ENCODE assay signal across 11 cellular contexts in the genomic region with DNA sequence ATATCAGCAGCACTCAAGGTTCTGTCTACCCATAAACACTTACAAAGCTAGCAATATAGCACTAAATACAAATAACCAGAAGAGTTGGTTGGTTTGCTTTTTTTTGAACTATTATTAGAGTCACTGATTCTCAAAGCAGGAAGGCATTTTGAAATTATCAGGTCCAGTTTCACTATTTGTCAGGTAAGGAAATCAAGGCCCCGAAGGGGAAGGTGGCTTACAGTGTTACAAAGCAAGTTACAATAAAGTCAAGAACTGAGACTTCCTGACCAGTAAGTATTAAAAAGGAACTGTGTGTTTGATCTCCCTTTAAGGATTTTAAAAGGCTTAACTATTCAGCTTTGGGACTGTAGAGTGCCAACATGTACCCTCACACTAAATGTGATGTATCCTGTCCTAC. TPM values are rescaled to one million over a fixed set of nuclear protein-coding genes. Genes with fewer than 3 reads are reported as not detected.
DNase-seq lines count a peak whose midpoint lies in the region; ATAC-seq and TF ChIP-seq lines count a peak whose summit lies in the region.
"Had no signal": no experiment of that assay in that cellular context is flagged by ENCODE, and none has a peak within 500 bp of the region (broad histone marks: within the 10 kb centered on the region; RNA-seq: fewer than 3 reads in every experiment).

No MANE protein-coding gene starts in this region.

- no peak overlapping the region for H3K4me2 ChIP-seq in SK-N-SH

- H2AFZ ChIP-seq in SK-N-SH (ENCODE audit: low read depth) = no peak overlapping the region

- H3K36me3 ChIP-seq in SK-N-SH (replicated peaks in 1 of 2; ENCODE audit: control insufficient read depth in 1 of 2, insufficient read depth in 2 of 2, low read length in 1 of 2) = peaks cover 39 to 41% of the 10 kb centered on the region in 2 experiments

- H3K9me3 ChIP-seq in SK-N-SH = no peaks in the 10 kb centered on the region

- H3K27me3 ChIP-seq in dorsolateral prefrontal cortex (no peaks in the 10 kb centered on the region), SK-N-SH (ENCODE audit: insufficient read depth) (no peaks in the 10 kb centered on the region)

- no peak for DNase-seq in dorsolateral prefrontal cortex
- DNase-seq in DMS79 (lab: John Stamatoyannopoulos, UW) = no peak
- no peak for DNase-seq in SK-N-SH
- DNase-seq in NCI-H2029 (lab: John Stamatoyannopoulos, UW) = no peak
- no peak for DNase-seq in NCI-H2171 treated with DMSO at 0.1 percent for 48 hours (lab: John Stamatoyannopoulos, UW)
- DNase-seq: effector CD8-positive, alpha-beta T cell; NCI-H1105 treated with DMSO at 0.1 percent for 48 hours had no signal

- H3K4me1 ChIP-seq in SK-N-SH (ENCODE audit: control insufficient read depth in 1 of 2, insufficient read depth in 2 of 2, low read depth in 1 of 2, low read length in 1 of 2) = peaks cover 3 to 7% of the 10 kb centered on the region in 2 experiments; a peak in 2 of 4 replicates

- TF ChIP-seq CTCF in dorsolateral prefrontal cortex (IDR thresholded peaks at IDR 0.05 in 54 of 56, conservative IDR thresholded peaks at IDR 0.05 in 2 of 56; ENCODE audit: low read depth in 1 of 56, partially characterized antibody in 56 of 56) = no peak
- TF ChIP-seq CTCF in SK-N-SH (IDR thresholded peaks at IDR 0.05) = no peak

- H3K9me2 ChIP-seq in SK-N-SH = no peaks in the 10 kb centered on the region

- H3F3A ChIP-seq in SK-N-SH (replicated peaks; ENCODE audit: insufficient read depth) = peaks cover 31% of the 10 kb centered on the region

- no peak for TF ChIP-seq RAD21 in SK-N-SH (IDR thresholded peaks at IDR 0.05; ENCODE audit: low read length)

- POLR2A ChIA-PET in SK-N-SH (lab: Yijun Ruan, JAX) = no interaction called here

- peak overlapping the region in 51 of 59 donors; percentile 10 to 82 (median 55) for H3K27ac ChIP-seq in dorsolateral prefrontal cortex
- H3K27ac ChIP-seq in SK-N-SH (ENCODE audit: low read depth in 2 of 2, low read length in 1 of 2) = no peak overlapping the region
- H3K27ac ChIP-seq: RWPE1 had no signal

- H4K20me1 ChIP-seq in SK-N-SH (ENCODE audit: insufficient read depth) = peaks cover 7% of the 10 kb centered on the region

- H3K4me3 ChIP-seq in dorsolateral prefrontal cortex (no peak overlapping the region), SK-N-SH (ENCODE audit: low read depth in 2 of 2, low read length in 1 of 2) (no peak overlapping the region)

- H3K79me2 ChIP-seq in SK-N-SH (ENCODE audit: insufficient read depth) = peaks cover 40% of the 10 kb centered on the region

- WGBS in SK-N-SH (ENCODE audit: low lambda C conversion rate) = 95% methylated on average over 1 of the region's 1 CpG

- no peak for TF ChIP-seq EP300 in SK-N-SH (IDR thresholded peaks at IDR 0.05; ENCODE audit: borderline replicate concordance in 1 of 2, low read depth in 1 of 2, low read length in 1 of 2)

- CTCF ChIA-PET in SK-N-SH (lab: Yijun Ruan, JAX) = interaction anchor here (2.0 kb wide), 1 partner anchor 534 kb away, joined by 6 read pairs; no protein-coding TSS in a partner anchor

- no peak overlapping the region for H3K9ac ChIP-seq in SK-N-SH

- ATAC-seq in GM18502 (IDR thresholded peaks at IDR 0.05; ENCODE audit: poor library complexity, unreplicated experiment) (peak; percentile 84), GM21360 (IDR thresholded peaks at IDR 0.05; ENCODE audit: unreplicated experiment) (peak; percentile 71), HG03342 (IDR thresholded peaks at IDR 0.05; ENCODE audit: unreplicated experiment) (peak; percentile 69)

- intact Hi-C loops in dorsolateral prefrontal cortex (cut with DNase I) = no loop called here

TF ChIP-seq in SK-N-SH, 30 proteins besides CTCF, POLR2A, EP300 and RAD21:
- TF ChIP-seq, protein P1, sequence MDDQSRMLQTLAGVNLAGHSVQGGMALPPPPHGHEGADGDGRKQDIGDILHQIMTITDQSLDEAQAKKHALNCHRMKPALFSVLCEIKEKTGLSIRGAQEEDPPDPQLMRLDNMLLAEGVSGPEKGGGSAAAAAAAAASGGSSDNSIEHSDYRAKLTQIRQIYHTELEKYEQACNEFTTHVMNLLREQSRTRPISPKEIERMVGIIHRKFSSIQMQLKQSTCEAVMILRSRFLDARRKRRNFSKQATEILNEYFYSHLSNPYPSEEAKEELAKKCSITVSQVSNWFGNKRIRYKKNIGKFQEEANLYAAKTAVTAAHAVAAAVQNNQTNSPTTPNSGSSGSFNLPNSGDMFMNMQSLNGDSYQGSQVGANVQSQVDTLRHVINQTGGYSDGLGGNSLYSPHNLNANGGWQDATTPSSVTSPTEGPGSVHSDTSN (IDR thresholded peaks at IDR 0.05) = no peak
- no peak for TF ChIP-seq RFX5 (IDR thresholded peaks at IDR 0.05; ENCODE audit: low read length)
- TF ChIP-seq, protein P2, sequence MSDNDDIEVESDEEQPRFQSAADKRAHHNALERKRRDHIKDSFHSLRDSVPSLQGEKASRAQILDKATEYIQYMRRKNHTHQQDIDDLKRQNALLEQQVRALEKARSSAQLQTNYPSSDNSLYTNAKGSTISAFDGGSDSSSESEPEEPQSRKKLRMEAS (IDR thresholded peaks at IDR 0.05; ENCODE audit: low read depth) = no peak
- TF ChIP-seq SIN3A (IDR thresholded peaks at IDR 0.05; ENCODE audit: borderline replicate concordance, low read depth, low read length) = no peak
- TF ChIP-seq FOSL2 (IDR thresholded peaks at IDR 0.05; ENCODE audit: borderline replicate concordance, low read depth) = no peak
- no peak for TF ChIP-seq FOXM1 (IDR thresholded peaks at IDR 0.05; ENCODE audit: low read depth)
- TF ChIP-seq, protein P3, sequence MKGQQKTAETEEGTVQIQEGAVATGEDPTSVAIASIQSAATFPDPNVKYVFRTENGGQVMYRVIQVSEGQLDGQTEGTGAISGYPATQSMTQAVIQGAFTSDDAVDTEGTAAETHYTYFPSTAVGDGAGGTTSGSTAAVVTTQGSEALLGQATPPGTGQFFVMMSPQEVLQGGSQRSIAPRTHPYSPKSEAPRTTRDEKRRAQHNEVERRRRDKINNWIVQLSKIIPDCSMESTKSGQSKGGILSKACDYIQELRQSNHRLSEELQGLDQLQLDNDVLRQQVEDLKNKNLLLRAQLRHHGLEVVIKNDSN (IDR thresholded peaks at IDR 0.05; ENCODE audit: borderline replicate concordance, low read depth) = no peak
- no peak for TF ChIP-seq GABPA (IDR thresholded peaks at IDR 0.05; ENCODE audit: low read depth)

RNA-seq across cellular contexts. Expression of a gene that starts 10.8 kb away (rescaled TPM):
- total RNA-seq in dorsolateral prefrontal cortex = 10 to 100 TPM in 119 of 120 experiments, 1 to 10 TPM in 1; 9.9 to 30.7 (median 18.7) TPM
- polyA plus RNA-seq in SK-N-SH (2012; rRNA removed) = 81.0 and 106 TPM in 2 replicates
- 99.4 and 101 TPM in 2 replicates for polyA plus RNA-seq in SK-N-SH (2012; cell fraction: cytosol; rRNA removed)
- 17.5 and 54.9 TPM in 2 replicates for polyA plus RNA-seq in SK-N-SH (2012; cell fraction: nucleus; rRNA removed)

RNA-seq across cellular contexts. Expression of a gene that starts 47.2 kb away (rescaled TPM):
- 100 to 1,000 TPM; 104 to 278 (median 216) TPM for total RNA-seq in dorsolateral prefrontal cortex
- 155 and 166 TPM in 2 replicates for polyA plus RNA-seq in SK-N-SH (2012; rRNA removed)
- 216 and 238 TPM in 2 replicates for polyA plus RNA-seq in SK-N-SH (2012; cell fraction: cytosol; rRNA removed)
- 77.0 and 124 TPM in 2 replicates for polyA plus RNA-seq in SK-N-SH (2012; cell fraction: nucleus; rRNA removed)

Comparison
In these comparisons a context has a peak if more than half of its experiments do, and no peak if none do; other contexts are left out.
1. H3K27ac ChIP-seq: peak in dorsolateral prefrontal cortex (51 of 59); none in SK-N-SH (0 of 2).
2. Peak in every context shown above with its lines, with median percentiles within 50 percentile points of each other: ATAC-seq.